ENCODE assay signal across 8 cellular contexts in the genomic region with DNA sequence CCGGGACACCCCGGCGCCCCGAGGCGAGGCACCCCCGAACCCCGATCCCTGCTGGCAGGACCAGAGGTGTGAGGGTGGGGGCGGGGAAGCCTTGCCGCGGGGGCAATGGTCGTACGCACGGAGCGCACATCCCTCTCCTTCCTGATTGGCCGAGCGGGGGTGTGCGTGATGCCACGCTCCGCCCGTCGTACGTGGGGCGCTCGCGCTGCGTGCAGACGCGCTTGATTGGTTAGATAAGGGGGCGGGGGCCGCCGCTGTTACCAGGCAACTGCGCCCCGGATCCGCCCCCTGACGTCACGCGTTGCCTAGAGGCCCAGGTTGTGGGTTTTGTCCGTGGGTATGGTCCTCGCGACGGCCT. TPM values are rescaled to one million over a fixed set of nuclear protein-coding genes. Genes with fewer than 3 reads are reported as not detected.
DNase-seq lines count a peak whose midpoint lies in the region; ATAC-seq and TF ChIP-seq lines count a peak whose summit lies in the region.
"Not testable (repeated sequence)": the region's sequence is repeated elsewhere in the genome, so short reads cannot be mapped to it uniquely, and the experiment has no call there.

No MANE protein-coding gene starts in this region.

- not testable (repeated sequence) for TF ChIP-seq CTCF in BJ (IDR thresholded peaks at IDR 0.05; ENCODE audit: insufficient read depth, low read depth, low read length); fibroblast of pulmonary artery (IDR thresholded peaks at IDR 0.05; ENCODE audit: low read length, missing control alignments)

- H3K36me3 Mint-ChIP-seq in natural killer cell treated with Interleukin-12 subunit alpha and Interleukin-12 subunit beta and Interleukin-15 and Interleukin-18, amount 100 ng/mL, for 72 hours: not testable (repeated sequence)

- not testable (repeated sequence) for H3K4me3 Mint-ChIP-seq in natural killer cell treated with Interleukin-12 subunit alpha and Interleukin-12 subunit beta and Interleukin-15 and Interleukin-18, amount 100 ng/mL, for 72 hours

- POLR2A ChIA-PET in BJ (lab: Charles Lee): not testable (repeated sequence)

- H3K27ac Mint-ChIP-seq in natural killer cell treated with Interleukin-12 subunit alpha and Interleukin-12 subunit beta and Interleukin-15 and Interleukin-18, amount 100 ng/mL, for 72 hours: not testable (repeated sequence)

- not testable (repeated sequence) for H3K27me3 Mint-ChIP-seq in natural killer cell treated with Interleukin-12 subunit alpha and Interleukin-12 subunit beta and Interleukin-15 and Interleukin-18, amount 100 ng/mL, for 72 hours

- peak overlapping the region; percentile 41 for H3K4me3 ChIP-seq in BJ (ENCODE audit: low read depth, low read length)
- peak overlapping the region; percentile 43 for H3K4me3 ChIP-seq in fibroblast of pulmonary artery (replicated peaks; ENCODE audit: low read depth, low read length)

- H3K27me3 ChIP-seq in BJ (ENCODE audit: control insufficient read depth, insufficient read depth, low read length): not testable (repeated sequence)

- H3K4me1 Mint-ChIP-seq in natural killer cell treated with Interleukin-12 subunit alpha and Interleukin-12 subunit beta and Interleukin-15 and Interleukin-18, amount 100 ng/mL, for 72 hours (ENCODE audit: low read depth in 2 of 2): not testable (repeated sequence)

- not testable (repeated sequence) for DNase-seq in BJ (ENCODE audit: low read depth); fibroblast of pulmonary artery (ENCODE audit: low read depth)
- DNase-seq in T-helper 1 cell: peak in 4 of 5 donors; percentile 84 to 91 (median 90)
- DNase-seq in activated effector memory CD4-positive, alpha-beta T cell treated with anti-CD3 and anti-CD28 coated beads, Interleukin-2, amount 50 U/mL, for 16 hours: peak; percentile 97
- peak; percentile 95 for DNase-seq in natural killer cell treated with Interleukin-12 subunit alpha and Interleukin-12 subunit beta and Interleukin-15 and Interleukin-18, amount 100 ng/mL, for 72 hours (ENCODE audit: low spot score)
- peak; percentile 89 for DNase-seq in stimulated activated CD8-positive, alpha-beta memory T cell treated with anti-CD3 and anti-CD28 coated beads, Interleukin-12 subunit alpha, Interleukin-12 subunit beta, amount 100 ng/mL, for 4 hours (ENCODE audit: low read depth)

- ATAC-seq in GM19467 (IDR thresholded peaks at IDR 0.05; ENCODE audit: unreplicated experiment) (peak; percentile 96), HG03108 (IDR thresholded peaks at IDR 0.05; ENCODE audit: unreplicated experiment) (peak; percentile 97)
- ATAC-seq in natural killer cell treated with Interleukin-12 subunit alpha and Interleukin-12 subunit beta and Interleukin-15 and Interleukin-18, amount 100 ng/mL, for 72 hours: peak; percentile 99 to 100

- CTCF ChIA-PET in BJ (lab: Yijun Ruan, JAX): not testable (repeated sequence)

- H3K9me3 Mint-ChIP-seq in natural killer cell treated with Interleukin-12 subunit alpha and Interleukin-12 subunit beta and Interleukin-15 and Interleukin-18, amount 100 ng/mL, for 72 hours: not testable (repeated sequence)

- not testable (repeated sequence) for H3K36me3 ChIP-seq in BJ (ENCODE audit: control insufficient read depth, insufficient read depth, low read length)

RNA-seq across cellular contexts. Expression of a gene that starts 0.5 kb away (rescaled TPM):
- polyA plus RNA-seq in BJ (2011; rRNA removed): 16.9 and 20.2 TPM in 2 replicates
- polyA minus RNA-seq in BJ (2011; rRNA and poly(A)+ RNA removed): 17.3 and 18.0 TPM in 2 replicates
- 10 to 100 TPM; 20.5 to 21.4 TPM for total RNA-seq in natural killer cell treated with Interleukin-12 subunit alpha and Interleukin-12 subunit beta and Interleukin-15 and Interleukin-18, amount 100 ng/mL, for 72 hours

RNA-seq across cellular contexts. Expression of a gene that starts 19.3 kb away (rescaled TPM):
- polyA plus RNA-seq in BJ (2011; rRNA removed): 52.2 and 54.1 TPM in 2 replicates
- 12.8 and 22.5 TPM in 2 replicates for polyA minus RNA-seq in BJ (2011; rRNA and poly(A)+ RNA removed)
- 10 to 100 TPM; 52.5 to 77.7 TPM for total RNA-seq in natural killer cell treated with Interleukin-12 subunit alpha and Interleukin-12 subunit beta and Interleukin-15 and Interleukin-18, amount 100 ng/mL, for 72 hours
